In genomic region chr22:21971858-21972275, GRCh38 we compare ENCODE assay signal across 1 cellular context.
A peak's percentile ranks its signal among the peaks of the same experiment; 100 is the strongest.
TF ChIP-seq lines count a peak whose summit lies in the region.

No MANE protein-coding gene starts in this region.

TF ChIP-seq in K562, 482 proteins besides CTCF, POLR2A, EP300 and RAD21 (continued from another document and continues in another):
- TF ChIP-seq ZNF175 (CRISPR knock-in tag; IDR thresholded peaks at IDR 0.05; ENCODE audit: low read depth) (no peak), HSF4 (CRISPR knock-in tag; IDR thresholded peaks at IDR 0.05; ENCODE audit: borderline replicate concordance) (no peak), ZNF324 (CRISPR knock-in tag; IDR thresholded peaks at IDR 0.05) (no peak), FOXM1 (IDR thresholded peaks at IDR 0.05; ENCODE audit: low read depth) (no peak), FOXM1 (CRISPR knock-in tag; IDR thresholded peaks at IDR 0.05; ENCODE audit: low read depth) (no peak), ZNF140 (CRISPR knock-in tag; IDR thresholded peaks at IDR 0.05) (no peak), GABPA (tag; conservative IDR thresholded peaks at IDR 0.05; ENCODE audit: low read depth) (no peak), CREB3L1 (IDR thresholded peaks at IDR 0.05; ENCODE audit: borderline replicate concordance, low read depth) (no peak; the same call in 1 of the 2 replicates), NR3C1 (CRISPR knock-in tag; IDR thresholded peaks at IDR 0.05) (no peak; the same call in 1 of the 2 replicates), ZNF77 (CRISPR knock-in tag; IDR thresholded peaks at IDR 0.05) (no peak), MCM2 (IDR thresholded peaks at IDR 0.05; ENCODE audit: low read depth) (no peak), DNMT1 (IDR thresholded peaks at IDR 0.05) (no peak), ZNF12 (CRISPR knock-in tag; IDR thresholded peaks at IDR 0.05) (no peak), ELF2 (CRISPR knock-in tag; IDR thresholded peaks at IDR 0.05) (0 out of 2 replicates have a peak, but pooled peaks have one; percentile 59), ATF3 (IDR thresholded peaks at IDR 0.05) (no peak), ATF3 (CRISPR knock-in tag; conservative IDR thresholded peaks at IDR 0.05) (no peak), HLTF (IDR thresholded peaks at IDR 0.05) (no peak), ZNF445 (CRISPR knock-in tag; IDR thresholded peaks at IDR 0.05; ENCODE audit: low read depth) (peak; percentile 33; the same call in 1 of the 2 replicates), MBD1 (CRISPR knock-in tag; IDR thresholded peaks at IDR 0.05) (no peak), ZFP30 (CRISPR knock-in tag; IDR thresholded peaks at IDR 0.05; ENCODE audit: borderline replicate concordance) (no peak), ZNF57 (CRISPR knock-in tag; IDR thresholded peaks at IDR 0.05) (0 out of 2 replicates have a peak, but pooled peaks have one; percentile 71), USF1 (CRISPR knock-in tag; IDR thresholded peaks at IDR 0.05) (no peak), ZNF444 (CRISPR knock-in tag; IDR thresholded peaks at IDR 0.05) (no peak; the same call in 1 of the 2 replicates), ZNF316 (IDR thresholded peaks at IDR 0.05) (0 out of 2 replicates have a peak, but pooled peaks have one; percentile 8), KAT7 (CRISPR knock-in tag; IDR thresholded peaks at IDR 0.05; ENCODE audit: borderline replicate concordance) (no peak), MGA (IDR thresholded peaks at IDR 0.05) (no peak), ZNF583 (CRISPR knock-in tag; IDR thresholded peaks at IDR 0.05) (no peak), KLF13 (tag; IDR thresholded peaks at IDR 0.05; ENCODE audit: borderline replicate concordance, low read depth) (0 out of 2 replicates have a peak, but pooled peaks have one; percentile 19), SIRT6 (IDR thresholded peaks at IDR 0.05; ENCODE audit: low read depth, low read length) (no peak), STAG1 (CRISPR knock-in tag; IDR thresholded peaks at IDR 0.05; ENCODE audit: borderline replicate concordance) (peak; percentile 49; the same call in 1 of the 2 replicates), FOS (IDR thresholded peaks at IDR 0.05; ENCODE audit: extremely low read depth, insufficient read length) (no peak), ZBTB1 (CRISPR knock-in tag; IDR thresholded peaks at IDR 0.05; ENCODE audit: borderline replicate concordance, low read depth) (no peak), ELK1 (CRISPR knock-in tag; IDR thresholded peaks at IDR 0.05) (no peak), FOXA3 (CRISPR knock-in tag; conservative IDR thresholded peaks at IDR 0.05 in 1 of 2, IDR thresholded peaks at IDR 0.05 in 1 of 2) (no peak), GMEB1 (CRISPR knock-in tag; IDR thresholded peaks at IDR 0.05) (no peak; the same call in 1 of the 2 replicates), TOE1 (IDR thresholded peaks at IDR 0.05; ENCODE audit: borderline replicate concordance) (no peak), TOE1 (CRISPR knock-in tag; IDR thresholded peaks at IDR 0.05; ENCODE audit: borderline replicate concordance, low read depth) (no peak), TCF3 (CRISPR knock-in tag; IDR thresholded peaks at IDR 0.05) (no peak), SNAPC5 (CRISPR knock-in tag; IDR thresholded peaks at IDR 0.05) (peak; percentile 59; the same call in 1 of the 2 replicates), HNRNPH1 (optimal IDR thresholded peaks at IDR 0.05; ENCODE audit: low read depth, low read length) (no peak), HOMEZ (CRISPR knock-in tag; IDR thresholded peaks at IDR 0.05) (no peak; the same call in 1 of the 2 replicates), DDX20 (tag; IDR thresholded peaks at IDR 0.05; ENCODE audit: low read depth) (no peak), KAT2B (IDR thresholded peaks at IDR 0.05; ENCODE audit: low read depth, low read length) (no peak), ZNF785 (CRISPR knock-in tag; IDR thresholded peaks at IDR 0.05) (peak; percentile 60), STAT5A (IDR thresholded peaks at IDR 0.05; ENCODE audit: borderline replicate concordance, low read length) (no peak)
